8 cellular contexts compared by ENCODE assay signal in the genomic region with DNA sequence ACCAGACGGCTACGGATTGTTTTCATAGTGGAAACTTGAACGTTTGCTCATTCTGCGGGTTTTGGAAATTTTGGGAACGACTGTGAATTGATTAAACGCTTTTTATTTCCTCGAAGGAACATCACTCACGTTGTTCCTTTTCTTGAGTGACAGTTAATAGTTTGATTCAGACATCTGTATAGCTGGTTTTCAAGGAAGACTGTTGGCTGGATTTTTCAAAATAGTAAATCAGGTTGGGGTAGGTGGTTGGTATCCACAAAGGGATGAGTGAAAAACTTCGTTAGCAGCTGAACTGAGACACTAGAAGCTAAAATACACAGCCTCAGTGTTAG. TPM values are rescaled to one million over a fixed set of nuclear protein-coding genes. Genes with fewer than 3 reads are reported as not detected.
DNase-seq lines count a peak whose midpoint lies in the region; TF ChIP-seq lines count a peak whose summit lies in the region.

No MANE protein-coding gene starts in this region.

- no peaks in the 10 kb centered on the region for H3K27me3 ChIP-seq in SJCRH30
- H3K27me3 ChIP-seq in esophagus squamous epithelium = no peaks in the 10 kb centered on the region

- H3K27ac ChIP-seq in SJCRH30 (peak overlapping the region; percentile 66), esophagus squamous epithelium (peak overlapping the region; percentile 91 to 99 (median 94))

- H3K36me3 ChIP-seq in ES-I3 (ENCODE audit: insufficient read depth, low read length) = no peaks in the 10 kb centered on the region
- peaks cover 10% of the 10 kb centered on the region; the same call in 1 of the 2 replicates for H3K36me3 ChIP-seq in SJCRH30
- no peaks in the 10 kb centered on the region for H3K36me3 ChIP-seq in esophagus squamous epithelium

- H3K4me1 ChIP-seq in ES-I3 (ENCODE audit: insufficient read depth, low read length) (peaks cover 10% of the 10 kb centered on the region), SJCRH30 (0 out of 2 replicates have a peak, but pooled peaks cover 6% of the 10 kb centered on the region), esophagus squamous epithelium (peaks cover 27 to 77% (median 27%) of the 10 kb centered on the region in 3 donors)

- TF ChIP-seq POLR2A in esophagus squamous epithelium (IDR thresholded peaks at IDR 0.05) = no peak

- peaks cover 33% of the 10 kb centered on the region for H3K4me1 Mint-ChIP-seq in progenitor cell of endocrine pancreas (ENCODE audit: low read depth)

- peak overlapping the region; percentile 80 for H3K27ac Mint-ChIP-seq in progenitor cell of endocrine pancreas

- 1% methylated on average over 9 of the region's 9 CpGs for WGBS in esophagus squamous epithelium, 2 donors

- H3K9me3 ChIP-seq in ES-I3 (ENCODE audit: control insufficient read depth, insufficient read depth, low read length) (no peaks in the 10 kb centered on the region), SJCRH30 (replicated peaks) (no peaks in the 10 kb centered on the region), esophagus squamous epithelium (no peaks in the 10 kb centered on the region)

- peak overlapping the region; percentile 80 for H3K4me3 Mint-ChIP-seq in progenitor cell of endocrine pancreas (ENCODE audit: low read depth)

- H3K9me3 Mint-ChIP-seq in progenitor cell of endocrine pancreas (ENCODE audit: low read depth) = no peaks in the 10 kb centered on the region

- peak overlapping the region; percentile 74 for H3K9ac ChIP-seq in ES-I3 (ENCODE audit: low read depth, low read length)

- peak overlapping the region; percentile 90 for H3K4me3 ChIP-seq in SJCRH30
- peak overlapping the region; percentile 76 to 92 (median 82) for H3K4me3 ChIP-seq in esophagus squamous epithelium

- no peak for DNase-seq in SJCRH30
- no peak for DNase-seq in esophagus squamous epithelium (lab: John Stamatoyannopoulos, UW)
- no peak for DNase-seq in progenitor cell of endocrine pancreas (ENCODE audit: low spot score, unreplicated experiment)
- DNase-seq in EL = no peak
- DNase-seq in NAMALWA (ENCODE audit: low spot score) = no peak
- no peak for DNase-seq in NCI-H1694 treated with DMSO at 0.1 percent for 48 hours (lab: John Stamatoyannopoulos, UW)
- no peak for DNase-seq in NCI-H524 (lab: John Stamatoyannopoulos, UW)

- H3K36me3 Mint-ChIP-seq in progenitor cell of endocrine pancreas (ENCODE audit: insufficient read depth) = no peaks in the 10 kb centered on the region

- TF ChIP-seq CTCF in esophagus squamous epithelium (IDR thresholded peaks at IDR 0.05) (no peak), progenitor cell of endocrine pancreas (IDR thresholded peaks at IDR 0.05; ENCODE audit: unreplicated experiment) (no peak)

- intact Hi-C loops in esophagus squamous epithelium (cut with DNase I) = no loop called here

- peaks cover 17% of the 10 kb centered on the region for H3K27me3 Mint-ChIP-seq in progenitor cell of endocrine pancreas

RNA-seq across cellular contexts. Expression of a gene that starts 1.1 kb away (rescaled TPM):
- total RNA-seq in SJCRH30 (2014; rRNA removed; shearing (Covaris generic)) = 85.0 and 97.4 TPM in 2 replicates
- total RNA-seq in esophagus squamous epithelium (10 to 100 TPM; 20.2 to 34.3 (median 25.6) TPM), progenitor cell of endocrine pancreas (93.8 and 96.6 TPM in 2 replicates)
